8 cellular contexts compared by ENCODE assay signal in the genomic region with DNA sequence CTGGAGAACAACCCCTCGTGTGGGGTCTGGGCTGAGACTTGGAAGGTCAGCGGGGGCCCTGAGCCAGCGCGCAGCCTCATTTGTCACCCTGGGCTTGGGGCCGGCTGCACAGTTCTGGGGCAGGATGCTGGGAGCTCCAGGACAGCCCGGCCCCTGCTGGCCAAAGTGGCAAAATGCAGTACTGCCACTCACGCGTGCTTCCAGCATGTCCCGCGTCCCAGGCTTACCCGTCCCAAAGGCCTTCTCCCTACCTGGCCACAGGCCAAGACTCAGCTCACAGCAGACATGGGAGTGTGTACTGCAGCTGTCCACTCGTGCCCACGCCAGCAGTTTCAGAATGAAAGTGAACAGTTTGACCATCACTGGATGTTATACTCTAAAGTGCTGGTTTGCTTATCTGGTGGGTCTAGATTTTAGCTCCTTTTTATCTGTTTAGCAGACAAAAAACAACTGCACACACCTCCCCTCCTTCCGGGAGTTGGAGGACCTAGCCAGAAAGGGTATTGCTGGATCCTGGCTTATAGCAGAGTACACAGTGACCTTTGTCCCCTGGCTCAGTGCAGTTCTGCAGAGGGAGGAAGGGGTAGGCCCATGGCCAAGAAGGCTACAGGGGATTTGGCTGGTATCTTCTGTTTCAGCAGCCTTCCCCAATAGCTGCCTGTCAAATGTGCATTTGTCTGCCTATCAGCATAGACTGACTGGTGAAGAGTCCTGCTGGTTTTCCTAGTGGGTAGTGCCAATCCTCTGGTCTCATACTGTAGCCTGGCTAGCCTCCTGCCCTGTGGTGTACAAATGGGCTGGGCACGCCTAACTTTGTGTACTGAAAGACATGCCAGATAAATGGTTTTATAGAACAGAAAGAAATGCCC. TPM values are rescaled to one million over a fixed set of nuclear protein-coding genes. Genes with fewer than 3 reads are reported as not detected.
DNase-seq lines count a peak whose midpoint lies in the region; ATAC-seq and TF ChIP-seq lines count a peak whose summit lies in the region.

No MANE protein-coding gene starts in this region.

- H3K4me1 Mint-ChIP-seq in activated T-helper 1 cell treated with anti-CD3 and anti-CD28 coated beads, Interleukin-12 subunit alpha, Interleukin-12 subunit beta, Interleukin-2, Interleukin-4 antibody, amounts not matched to agents 30 ng/mL and 10 ng/mL and 1 ng/mL, durations not matched to agents 14 hours and 24 hours and 36 hours (ENCODE audit: low read depth) = no peaks in the 10 kb centered on the region
- H3K4me1 Mint-ChIP-seq in naive B cell = peaks cover 0 to 10% (median 6%) of the 10 kb centered on the region in 3 donors
- H3K4me1 Mint-ChIP-seq in stimulated activated naive CD8-positive, alpha-beta T cell treated with anti-CD3 and anti-CD28 coated beads, Interleukin-15, amount 100 ng/mL, for 72 hours = peaks cover 5% of the 10 kb centered on the region

- POLR2A ChIA-PET in PC-3 (lab: Charles Lee; ENCODE audit: unreplicated experiment) = interaction anchor here (0.6 kb wide), 3 partner anchors 10 to 132 kb away, joined by 3 read pairs; no protein-coding TSS in a partner anchor

- ATAC-seq in HG02759 (IDR thresholded peaks at IDR 0.05; ENCODE audit: unreplicated experiment) = peak; percentile 66
- peak; percentile 96 for ATAC-seq in PC-3
- peak; percentile 86 to 90 for ATAC-seq in naive B cell (ENCODE audit: low read depth in 2 of 2)
- ATAC-seq in stimulated activated naive CD8-positive, alpha-beta T cell treated with anti-CD3 and anti-CD28 coated beads, Interleukin-15, amount 100 ng/mL, for 72 hours = peak; percentile 94

- no peaks in the 10 kb centered on the region for H3K27me3 Mint-ChIP-seq in activated T-helper 1 cell treated with anti-CD3 and anti-CD28 coated beads, Interleukin-12 subunit alpha, Interleukin-12 subunit beta, Interleukin-2, Interleukin-4 antibody, amounts not matched to agents 30 ng/mL and 10 ng/mL and 1 ng/mL, durations not matched to agents 14 hours and 24 hours and 36 hours (ENCODE audit: insufficient read depth)
- H3K27me3 Mint-ChIP-seq in naive B cell = no peaks in the 10 kb centered on the region
- H3K27me3 Mint-ChIP-seq in stimulated activated naive CD8-positive, alpha-beta T cell treated with anti-CD3 and anti-CD28 coated beads, Interleukin-15, amount 100 ng/mL, for 72 hours = no peaks in the 10 kb centered on the region

- peak overlapping the region; percentile 77 for H2AFZ ChIP-seq in PC-3 (ENCODE audit: low read length)

- CTCF ChIA-PET in PC-3 (lab: Charles Lee) = interaction anchor here (0.5 to 1.6 kb wide), 8 partner anchors 23 to 210 kb away, joined by 4 to 11 read pairs (median 6); partner anchors contain the start of genes NCKIPSD and SLC26A6

- peak; percentile 91 for TF ChIP-seq CTCF in PC-3 (conservative IDR thresholded peaks at IDR 0.05; ENCODE audit: low read depth, low read length)

- intact Hi-C loops in PC-3 (cut with micrococcal nuclease) = loop anchor here (1.0 to 2.0 kb wide), 2 partner anchors 41 to 54 kb away; no protein-coding TSS in a partner anchor
- intact Hi-C loops in activated T-helper 1 cell treated with anti-CD3 and anti-CD28 coated beads, Interleukin-12 subunit alpha, Interleukin-12 subunit beta, Interleukin-2, Interleukin-4 antibody, amounts not matched to agents 30 ng/mL and 10 ng/mL and 1 ng/mL, durations not matched to agents 14 hours and 24 hours and 36 hours (cut with micrococcal nuclease) = loop anchor here (5.0 kb wide), 1 partner anchor 212 kb away; no protein-coding TSS in a partner anchor

- no TSS peak for BruUV-seq in PC-3 (replicated peaks; lab: Mats Ljungman, UMichigan)

- no peaks in the 10 kb centered on the region for H3K36me3 Mint-ChIP-seq in activated T-helper 1 cell treated with anti-CD3 and anti-CD28 coated beads, Interleukin-12 subunit alpha, Interleukin-12 subunit beta, Interleukin-2, Interleukin-4 antibody, amounts not matched to agents 30 ng/mL and 10 ng/mL and 1 ng/mL, durations not matched to agents 14 hours and 24 hours and 36 hours (ENCODE audit: low read depth)
- H3K36me3 Mint-ChIP-seq in naive B cell = no peaks in the 10 kb centered on the region

- H3K79me2 ChIP-seq in PC-3 (ENCODE audit: low read length) = no peaks in the 10 kb centered on the region

- H4K20me1 ChIP-seq in PC-3 (ENCODE audit: low read length) = no peaks in the 10 kb centered on the region

- peak overlapping the region; percentile 47 for H3K27ac ChIP-seq in PC-3 (ENCODE audit: low read length)

- 0 out of 2 replicates have a peak, but pooled peaks cover under 1% of the 10 kb centered on the region for H3K36me3 ChIP-seq in PC-3 (ENCODE audit: low read depth, low read length)

- H3F3A ChIP-seq in PC-3 (ENCODE audit: low read length, unreplicated experiment) = no peaks in the 10 kb centered on the region

- peak overlapping the region; percentile 31; the same call in 1 of the 2 replicates for H3K4me3 ChIP-seq in PC-3 (ENCODE audit: low read length)

- H3K9me3 Mint-ChIP-seq in activated T-helper 1 cell treated with anti-CD3 and anti-CD28 coated beads, Interleukin-12 subunit alpha, Interleukin-12 subunit beta, Interleukin-2, Interleukin-4 antibody, amounts not matched to agents 30 ng/mL and 10 ng/mL and 1 ng/mL, durations not matched to agents 14 hours and 24 hours and 36 hours = no peaks in the 10 kb centered on the region
- H3K9me3 Mint-ChIP-seq in naive B cell = no peaks in the 10 kb centered on the region
- no peaks in the 10 kb centered on the region for H3K9me3 Mint-ChIP-seq in stimulated activated naive CD8-positive, alpha-beta T cell treated with anti-CD3 and anti-CD28 coated beads, Interleukin-15, amount 100 ng/mL, for 72 hours

- no peak overlapping the region for H3K4me3 Mint-ChIP-seq in activated T-helper 1 cell treated with anti-CD3 and anti-CD28 coated beads, Interleukin-12 subunit alpha, Interleukin-12 subunit beta, Interleukin-2, Interleukin-4 antibody, amounts not matched to agents 30 ng/mL and 10 ng/mL and 1 ng/mL, durations not matched to agents 14 hours and 24 hours and 36 hours
- H3K4me3 Mint-ChIP-seq in naive B cell = peak overlapping the region in 2 of 8 donors; percentile 57 to 59
- H3K4me3 Mint-ChIP-seq in stimulated activated naive CD8-positive, alpha-beta T cell treated with anti-CD3 and anti-CD28 coated beads, Interleukin-15, amount 100 ng/mL, for 72 hours = no peak overlapping the region

- H3K9me2 ChIP-seq in PC-3 (replicated peaks; ENCODE audit: low read length) = no peaks in the 10 kb centered on the region

- peak; percentile 56 for DNase-seq in GM04504 (ENCODE audit: low read depth)
- DNase-seq in PC-3 = peak; percentile 86
- DNase-seq in activated T-helper 1 cell treated with anti-CD3 and anti-CD28 coated beads, Interleukin-12 subunit alpha, Interleukin-12 subunit beta, Interleukin-2, Interleukin-4 antibody, amounts not matched to agents 30 ng/mL and 10 ng/mL and 1 ng/mL, durations not matched to agents 14 hours and 24 hours and 36 hours (ENCODE audit: low spot score) = peak; percentile 24
- DNase-seq in fibroblast of gingiva (ENCODE audit: low read depth) = peak; percentile 89
- DNase-seq in naive B cell = peak; percentile 35
- peak; percentile 46 to 47 for DNase-seq in stimulated activated naive CD8-positive, alpha-beta T cell treated with anti-CD3 and anti-CD28 coated beads, Interleukin-15, amount 100 ng/mL, for 72 hours
- DNase-seq in NCI-H774 (lab: John Stamatoyannopoulos, UW) = no peak

- H3K4me2 ChIP-seq in PC-3 (ENCODE audit: low read length) = peak overlapping the region; percentile 67

- H3K9me3 ChIP-seq in PC-3 (ENCODE audit: low read length) = no peaks in the 10 kb centered on the region

- H3K4me1 ChIP-seq in PC-3 (ENCODE audit: insufficient read depth, low read length) = peaks cover 12% of the 10 kb centered on the region

- peak overlapping the region; percentile 12; the same call in 1 of the 2 replicates for H3K9ac ChIP-seq in PC-3 (ENCODE audit: low read length)

- H3K27ac Mint-ChIP-seq in activated T-helper 1 cell treated with anti-CD3 and anti-CD28 coated beads, Interleukin-12 subunit alpha, Interleukin-12 subunit beta, Interleukin-2, Interleukin-4 antibody, amounts not matched to agents 30 ng/mL and 10 ng/mL and 1 ng/mL, durations not matched to agents 14 hours and 24 hours and 36 hours = no peak overlapping the region
- H3K27ac Mint-ChIP-seq in naive B cell = peak overlapping the region in 2 of 6 donors; percentile 65 to 69
- H3K27ac Mint-ChIP-seq in stimulated activated naive CD8-positive, alpha-beta T cell treated with anti-CD3 and anti-CD28 coated beads, Interleukin-15, amount 100 ng/mL, for 72 hours = no peak overlapping the region

- H3K27me3 ChIP-seq in PC-3 (ENCODE audit: low read length) = no peaks in the 10 kb centered on the region

RNA-seq across cellular contexts. Expression of gene IP6K2, which starts 23.2 kb away (rescaled TPM):
- 88.1 and 102 TPM in 2 replicates for total RNA-seq in PC-3 (2014; rRNA removed)
- 59.9 and 61.0 TPM in 2 replicates for total RNA-seq in activated T-helper 1 cell treated with anti-CD3 and anti-CD28 coated beads, Interleukin-12 subunit alpha, Interleukin-12 subunit beta, Interleukin-2, Interleukin-4 antibody, amounts not matched to agents 30 ng/mL and 10 ng/mL and 1 ng/mL, durations not matched to agents 14 hours and 24 hours and 36 hours
- polyA plus RNA-seq in naive B cell (ENCODE audit: low read depth in 6 of 6) = 10 to 100 TPM; 53.6 to 96.9 (median 68.7) TPM

RNA-seq across cellular contexts. Expression of gene NCKIPSD, which starts 54.5 kb away (rescaled TPM):
- 56.3 and 66.8 TPM in 2 replicates for total RNA-seq in PC-3 (2014; rRNA removed)
- total RNA-seq in activated T-helper 1 cell treated with anti-CD3 and anti-CD28 coated beads, Interleukin-12 subunit alpha, Interleukin-12 subunit beta, Interleukin-2, Interleukin-4 antibody, amounts not matched to agents 30 ng/mL and 10 ng/mL and 1 ng/mL, durations not matched to agents 14 hours and 24 hours and 36 hours = 40.8 and 45.5 TPM in 2 replicates
- polyA plus RNA-seq in naive B cell (ENCODE audit: low read depth in 6 of 6) = 10 to 100 TPM in 1 of 6 donors, 1 to 10 TPM in 5; 3.3 to 11.2 (median 4.9) TPM
